ENCODE assay signal across 31 cellular contexts in genomic region chr4:3488791-3489190, GRCh38. TPM values are rescaled to one million over a fixed set of nuclear protein-coding genes. Genes with fewer than 3 reads are reported as not detected.
"Had no signal": no experiment of that assay in that cellular context is flagged by ENCODE, and none has a peak within 500 bp of the region (broad histone marks: within the 10 kb centered on the region; RNA-seq: fewer than 3 reads in every experiment).

No MANE protein-coding gene starts in this region.

- H3K4me3 Mint-ChIP-seq: activated CD4-positive, alpha-beta memory T cell treated with anti-CD3 and anti-CD28 coated beads for 36 hours; activated CD4-positive, alpha-beta T cell treated with anti-CD3 and anti-CD28 coated beads, Interleukin-2, amount 10 ng/mL, durations not matched to agents 24 days and 14 days; activated naive CD8-positive, alpha-beta T cell treated with anti-CD3 and anti-CD28 coated beads, Interleukin-2, amount 50 U/mL, for 24 hours; activated T-helper 1 cell treated with anti-CD3 and anti-CD28 coated beads, Interleukin-12 subunit alpha, Interleukin-12 subunit beta, Interleukin-2, Interleukin-4 antibody, amounts not matched to agents 30 ng/mL and 10 ng/mL and 1 ng/mL, durations not matched to agents 14 hours and 24 hours and 36 hours; nephron; stimulated activated naive B cell treated with anti-CD40 and anti-IgM and Interleukin-4, amounts not matched to agents 10 μg/mL and 1 μg/mL and 100 μg/mL, for 72 hours had no signal

- H3K9me3 ChIP-seq: gastroesophageal sphincter, neutrophil, sigmoid colon, tibial nerve had no signal

- H3K27ac Mint-ChIP-seq: activated CD4-positive, alpha-beta memory T cell treated with anti-CD3 and anti-CD28 coated beads for 36 hours; activated CD4-positive, alpha-beta T cell treated with anti-CD3 and anti-CD28 coated beads, Interleukin-2, amount 10 ng/mL, durations not matched to agents 24 days and 14 days; activated naive CD8-positive, alpha-beta T cell treated with anti-CD3 and anti-CD28 coated beads, Interleukin-2, amount 50 U/mL, for 24 hours; activated T-helper 1 cell treated with anti-CD3 and anti-CD28 coated beads, Interleukin-12 subunit alpha, Interleukin-12 subunit beta, Interleukin-2, Interleukin-4 antibody, amounts not matched to agents 30 ng/mL and 10 ng/mL and 1 ng/mL, durations not matched to agents 14 hours and 24 hours and 36 hours; nephron; stimulated activated naive B cell treated with anti-CD40 and anti-IgM and Interleukin-4, amounts not matched to agents 10 μg/mL and 1 μg/mL and 100 μg/mL, for 72 hours had no signal

- H3K36me3 ChIP-seq: neutrophil, sigmoid colon, tibial nerve had no signal

- H3K9me3 Mint-ChIP-seq: activated CD4-positive, alpha-beta memory T cell treated with anti-CD3 and anti-CD28 coated beads for 36 hours; activated CD4-positive, alpha-beta T cell treated with anti-CD3 and anti-CD28 coated beads, Interleukin-2, amount 10 ng/mL, durations not matched to agents 24 days and 14 days; activated naive CD8-positive, alpha-beta T cell treated with anti-CD3 and anti-CD28 coated beads, Interleukin-2, amount 50 U/mL, for 24 hours; activated T-helper 1 cell treated with anti-CD3 and anti-CD28 coated beads, Interleukin-12 subunit alpha, Interleukin-12 subunit beta, Interleukin-2, Interleukin-4 antibody, amounts not matched to agents 30 ng/mL and 10 ng/mL and 1 ng/mL, durations not matched to agents 14 hours and 24 hours and 36 hours; nephron; stimulated activated naive B cell treated with anti-CD40 and anti-IgM and Interleukin-4, amounts not matched to agents 10 μg/mL and 1 μg/mL and 100 μg/mL, for 72 hours had no signal

- H3K4me1 Mint-ChIP-seq: activated CD4-positive, alpha-beta T cell treated with anti-CD3 and anti-CD28 coated beads, Interleukin-2, amount 10 ng/mL, durations not matched to agents 24 days and 14 days; activated naive CD8-positive, alpha-beta T cell treated with anti-CD3 and anti-CD28 coated beads, Interleukin-2, amount 50 U/mL, for 24 hours had no signal

- ATAC-seq: gastroesophageal sphincter had no signal

- H3K27ac ChIP-seq: gastroesophageal sphincter, neutrophil, sigmoid colon, tibial nerve had no signal

- H3K4me3 ChIP-seq: gastroesophageal sphincter, sigmoid colon, tibial nerve had no signal

- H3K36me3 Mint-ChIP-seq: activated CD4-positive, alpha-beta memory T cell treated with anti-CD3 and anti-CD28 coated beads for 36 hours had no signal

- DNase-seq: activated CD4-positive, alpha-beta T cell treated with anti-CD3 and anti-CD28 coated beads, Interleukin-2, amount 10 ng/mL, durations not matched to agents 24 days and 14 days; activated CD4-positive, CD25-positive, alpha-beta regulatory T cell treated with anti-CD3 and anti-CD28 coated beads, Interleukin-2, amount 50 U/mL, for 72 hours; activated CD8-positive, alpha-beta memory T cell treated with anti-CD3 and anti-CD28 coated beads, Interleukin-2, amount 50 U/mL, for 4 hours; activated effector memory CD4-positive, alpha-beta T cell treated with anti-CD3 and anti-CD28 coated beads, Interleukin-2, amount 50 U/mL, for 16 hours; activated naive CD4-positive, alpha-beta T cell treated with anti-CD3 and anti-CD28 coated beads, Interleukin-2, amount 50 U/mL, for 16 hours; activated T-cell treated with anti-CD3 and anti-CD28 coated beads, Interleukin-2, amount 50 U/mL, for 1 hour; amygdala; caudate nucleus; cortex of kidney; head of caudate nucleus; hypothalamus; midbrain; sigmoid colon; small intestine; stimulated activated CD4-positive, alpha-beta T cell treated with anti-CD3 and anti-CD28 coated beads, Interleukin-4, amount 100 ng/mL, for 4 hours; stimulated activated CD8-positive, alpha-beta memory T cell treated with anti-CD3 and anti-CD28 coated beads, Interleukin-4, amount 100 ng/mL, for 48 hours; T-helper 2 cell had no signal

RNA-seq across cellular contexts. Expression of gene DOK7, which starts 25.7 kb away (rescaled TPM):
- total RNA-seq: activated CD4-positive, alpha-beta memory T cell treated with anti-CD3 and anti-CD28 coated beads for 36 hours; activated CD4-positive, alpha-beta T cell treated with anti-CD3 and anti-CD28 coated beads, Interleukin-2, amount 10 ng/mL, durations not matched to agents 24 days and 14 days; activated CD8-positive, alpha-beta memory T cell treated with anti-CD3 and anti-CD28 coated beads for 36 hours; activated T-helper 1 cell treated with anti-CD3 and anti-CD28 coated beads, Interleukin-12 subunit alpha, Interleukin-12 subunit beta, Interleukin-2, Interleukin-4 antibody, amounts not matched to agents 30 ng/mL and 10 ng/mL and 1 ng/mL, durations not matched to agents 14 hours and 24 hours and 36 hours; endothelial cell of umbilical vein; fibroblast of villous mesenchyme; osteocyte had no signal
- polyA plus RNA-seq: endothelial cell of umbilical vein, fibroblast of lung had no signal

RNA-seq across cellular contexts. Expression of gene HGFAC, which starts 47.0 kb away (rescaled TPM):
- total RNA-seq: activated CD4-positive, alpha-beta memory T cell treated with anti-CD3 and anti-CD28 coated beads for 36 hours; activated CD4-positive, alpha-beta T cell treated with anti-CD3 and anti-CD28 coated beads, Interleukin-2, amount 10 ng/mL, durations not matched to agents 24 days and 14 days; activated CD8-positive, alpha-beta memory T cell treated with anti-CD3 and anti-CD28 coated beads for 36 hours; activated T-helper 1 cell treated with anti-CD3 and anti-CD28 coated beads, Interleukin-12 subunit alpha, Interleukin-12 subunit beta, Interleukin-2, Interleukin-4 antibody, amounts not matched to agents 30 ng/mL and 10 ng/mL and 1 ng/mL, durations not matched to agents 14 hours and 24 hours and 36 hours; fibroblast of villous mesenchyme; kidney epithelial cell; tibial nerve had no signal
- polyA plus RNA-seq: fibroblast of lung had no signal
